In genomic region chr6:150276168-150276958, GRCh38 we compare ENCODE assay signal across 23 cellular contexts.
"Had no signal": no experiment of that assay in that cellular context is flagged by ENCODE, and none has a peak within 500 bp of the region (broad histone marks: within the 10 kb centered on the region; RNA-seq: fewer than 3 reads in every experiment).

No MANE protein-coding gene starts in this region.

- H3K27me3 ChIP-seq: breast epithelium had no signal

- DNase-seq: activated CD4-positive, alpha-beta T cell treated with anti-CD3 and anti-CD28 coated beads for 36 hours; activated CD8-positive, alpha-beta memory T cell treated with anti-CD3 and anti-CD28 coated beads, Interleukin-2, amount 50 U/mL, for 48 hours; activated CD8-positive, alpha-beta T cell treated with anti-CD3 and anti-CD28 coated beads, Interleukin-2, amount 10 ng/mL, durations not matched to agents 7 days and 5 days; activated naive CD4-positive, alpha-beta T cell treated with anti-CD3 and anti-CD28 coated beads, Interleukin-2, amount 50 U/mL, for 16 hours; activated naive CD8-positive, alpha-beta T cell treated with anti-CD3 and anti-CD28 coated beads, Interleukin-2, amount 10 ng/mL, durations not matched to agents 7 days and 5 days; activated T-cell treated with anti-CD3 and anti-CD28 coated beads, Interleukin-2, amount 50 U/mL, for 1 hour; adrenal gland; central memory CD4-positive, alpha-beta T cell; Kasumi-1; KBM-7; NCI-H1048; NCI-H1417; NCI-H1930; NCI-H2171; NCI-H2227 treated with DMSO at 0.1 percent for 48 hours; NCI-H510A; NCI-H526 treated with DMSO at 0.1 percent for 48 hours; NCI-H82; PC-3; SHP77 treated with DMSO at 0.1 percent for 48 hours; WERI-Rb-1 had no signal

- H3K4me3 ChIP-seq: adrenal gland, breast epithelium had no signal

- H3K36me3 Mint-ChIP-seq: activated naive CD8-positive, alpha-beta T cell treated with anti-CD3 and anti-CD28 coated beads, Interleukin-2, amount 10 ng/mL, durations not matched to agents 7 days and 5 days had no signal

- H3K36me3 ChIP-seq: adrenal gland, breast epithelium, WERI-Rb-1 had no signal

- H3K4me3 Mint-ChIP-seq: activated CD4-positive, alpha-beta T cell treated with anti-CD3 and anti-CD28 coated beads for 36 hours; activated CD8-positive, alpha-beta T cell treated with anti-CD3 and anti-CD28 coated beads, Interleukin-2, amount 10 ng/mL, durations not matched to agents 7 days and 5 days; activated naive CD8-positive, alpha-beta T cell treated with anti-CD3 and anti-CD28 coated beads, Interleukin-2, amount 10 ng/mL, durations not matched to agents 7 days and 5 days; T-helper 1 cell treated with Interleukin-12 subunit alpha and Interleukin-12 subunit beta and Interleukin-4 antibody, amounts not matched to agents 30 μg/mL and 1 μg/mL, for 36 hours had no signal

- H3K4me1 Mint-ChIP-seq: activated CD4-positive, alpha-beta T cell treated with anti-CD3 and anti-CD28 coated beads for 36 hours; activated naive CD8-positive, alpha-beta T cell treated with anti-CD3 and anti-CD28 coated beads, Interleukin-2, amount 10 ng/mL, durations not matched to agents 7 days and 5 days had no signal

- H3K9me3 Mint-ChIP-seq: activated naive CD8-positive, alpha-beta T cell treated with anti-CD3 and anti-CD28 coated beads, Interleukin-2, amount 10 ng/mL, durations not matched to agents 7 days and 5 days; T-helper 1 cell treated with Interleukin-12 subunit alpha and Interleukin-12 subunit beta and Interleukin-4 antibody, amounts not matched to agents 30 μg/mL and 1 μg/mL, for 36 hours had no signal

- H3K9me3 ChIP-seq: adrenal gland, breast epithelium had no signal

- ATAC-seq: activated CD4-positive, alpha-beta T cell treated with anti-CD3 and anti-CD28 coated beads for 36 hours; activated CD8-positive, alpha-beta T cell treated with anti-CD3 and anti-CD28 coated beads, Interleukin-2, amount 10 ng/mL, durations not matched to agents 7 days and 5 days; PC-3 had no signal

- H3K4me1 ChIP-seq: adrenal gland, breast epithelium had no signal

- H3K27ac Mint-ChIP-seq: activated CD4-positive, alpha-beta T cell treated with anti-CD3 and anti-CD28 coated beads for 36 hours; activated CD8-positive, alpha-beta T cell treated with anti-CD3 and anti-CD28 coated beads, Interleukin-2, amount 10 ng/mL, durations not matched to agents 7 days and 5 days; activated naive CD8-positive, alpha-beta T cell treated with anti-CD3 and anti-CD28 coated beads, Interleukin-2, amount 10 ng/mL, durations not matched to agents 7 days and 5 days; T-helper 1 cell treated with Interleukin-12 subunit alpha and Interleukin-12 subunit beta and Interleukin-4 antibody, amounts not matched to agents 30 μg/mL and 1 μg/mL, for 36 hours had no signal

- H3K27ac ChIP-seq: adrenal gland, WERI-Rb-1 had no signal
